12 cellular contexts compared by ENCODE assay signal in the genomic region with DNA sequence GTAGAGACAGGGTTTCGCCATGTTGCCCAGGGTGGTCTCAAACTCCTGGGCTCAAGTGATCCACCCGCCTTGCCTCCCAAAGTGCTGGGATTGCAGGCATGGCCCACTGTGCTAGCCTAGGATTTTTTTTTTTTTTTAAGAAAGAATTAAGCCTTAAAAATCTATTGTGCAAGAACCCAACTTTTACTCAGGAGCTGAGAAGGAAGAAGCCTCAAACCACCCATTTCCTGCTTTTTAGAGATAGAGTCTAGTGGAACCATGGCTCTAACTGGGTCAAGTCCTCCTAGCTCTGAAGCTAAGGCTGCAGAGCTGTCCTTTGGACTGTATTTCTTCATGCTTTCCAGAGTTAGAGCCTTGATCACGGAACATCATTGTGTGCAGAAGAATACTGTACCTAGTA. TPM values are rescaled to one million over a fixed set of nuclear protein-coding genes. Genes with fewer than 3 reads are reported as not detected.
DNase-seq lines count a peak whose midpoint lies in the region; ATAC-seq and TF ChIP-seq lines count a peak whose summit lies in the region.
"Had no signal": no experiment of that assay in that cellular context is flagged by ENCODE, and none has a peak within 500 bp of the region (broad histone marks: within the 10 kb centered on the region; RNA-seq: fewer than 3 reads in every experiment).

No MANE protein-coding gene starts in this region.

- H3K27me3 ChIP-seq in PC-3 (ENCODE audit: low read length), result no peaks in the 10 kb centered on the region

- no peaks in the 10 kb centered on the region for H3K9me3 ChIP-seq in PC-3 (ENCODE audit: low read length)
- H3K9me3 ChIP-seq: prostate gland had no signal

- H3K4me1 Mint-ChIP-seq in CD14-positive monocyte (peaks cover 42% of the 10 kb centered on the region), chondrocyte (ENCODE audit: low read depth) (peaks cover 16% of the 10 kb centered on the region), progenitor cell of endocrine pancreas (ENCODE audit: low read depth) (peaks cover 12% of the 10 kb centered on the region)

- H3K27me3 Mint-ChIP-seq in CD14-positive monocyte (ENCODE audit: low read depth in 3 of 3) (peaks cover 0 to 3% (median 0%) of the 10 kb centered on the region in 3 donors), chondrocyte (ENCODE audit: low read depth) (no peaks in the 10 kb centered on the region), progenitor cell of endocrine pancreas (no peaks in the 10 kb centered on the region)
- H3K27me3 Mint-ChIP-seq: stimulated activated naive CD8-positive, alpha-beta T cell treated with anti-CD3 and anti-CD28 coated beads, Interleukin-15, amount 100 ng/mL, for 72 hours had no signal

- no peaks in the 10 kb centered on the region for H3F3A ChIP-seq in PC-3 (ENCODE audit: low read length, unreplicated experiment)

- H3K9ac ChIP-seq in PC-3 (ENCODE audit: low read length), result no peak overlapping the region

- peaks cover 31% of the 10 kb centered on the region for H3K79me2 ChIP-seq in PC-3 (ENCODE audit: low read length)

- TF ChIP-seq CTCF in CD14-positive monocyte (IDR thresholded peaks at IDR 0.05), result no peak
- no peak for TF ChIP-seq CTCF in chondrocyte (IDR thresholded peaks at IDR 0.05)
- TF ChIP-seq CTCF in PC-3 (conservative IDR thresholded peaks at IDR 0.05; ENCODE audit: low read depth, low read length), result no peak
- no peak for TF ChIP-seq CTCF in progenitor cell of endocrine pancreas (IDR thresholded peaks at IDR 0.05; ENCODE audit: unreplicated experiment)

- peaks cover 9% of the 10 kb centered on the region for H3K36me3 ChIP-seq in PC-3 (ENCODE audit: low read depth, low read length)
- H3K36me3 ChIP-seq: prostate gland had no signal

- H3K36me3 Mint-ChIP-seq in CD14-positive monocyte (peaks cover 11 to 12% of the 10 kb centered on the region in 2 donors), chondrocyte (ENCODE audit: low read depth) (peaks cover 9% of the 10 kb centered on the region), progenitor cell of endocrine pancreas (ENCODE audit: insufficient read depth) (peaks cover 6% of the 10 kb centered on the region)

- no peak overlapping the region for H3K27ac ChIP-seq in PC-3 (ENCODE audit: low read length)
- H3K27ac ChIP-seq: prostate gland had no signal

- H3K9me3 Mint-ChIP-seq in CD14-positive monocyte (peaks cover 0 to 2% (median 0%) of the 10 kb centered on the region in 7 donors), chondrocyte (ENCODE audit: low read depth) (no peaks in the 10 kb centered on the region), progenitor cell of endocrine pancreas (ENCODE audit: low read depth) (no peaks in the 10 kb centered on the region)
- H3K9me3 Mint-ChIP-seq: stimulated activated naive CD8-positive, alpha-beta T cell treated with anti-CD3 and anti-CD28 coated beads, Interleukin-15, amount 100 ng/mL, for 72 hours had no signal

- DNase-seq in CD14-positive monocyte (ENCODE audit: low spot score), result no peak
- peak; percentile 69 for DNase-seq in GF-D8 (lab: John Stamatoyannopoulos, UW)
- DNase-seq in SIG-M5 treated with dmso at 0.1 percent for 504 hours (lab: John Stamatoyannopoulos, UW; ENCODE audit: unreplicated experiment), result peak; percentile 55
- DNase-seq in chondrocyte (ENCODE audit: low spot score), result no peak
- no peak for DNase-seq in PC-3
- DNase-seq in progenitor cell of endocrine pancreas (ENCODE audit: low spot score, unreplicated experiment), result no peak
- no peak for DNase-seq in NCI-H1694 treated with DMSO at 0.1 percent for 48 hours (lab: John Stamatoyannopoulos, UW)
- DNase-seq: hippocampal formation; NCI-H1417; stimulated activated naive CD8-positive, alpha-beta T cell treated with anti-CD3 and anti-CD28 coated beads, Interleukin-15, amount 100 ng/mL, for 72 hours had no signal

- no peak overlapping the region for H2AFZ ChIP-seq in PC-3 (ENCODE audit: low read length)

- no peaks in the 10 kb centered on the region for H4K20me1 ChIP-seq in PC-3 (ENCODE audit: low read length)

- H3K4me2 ChIP-seq in PC-3 (ENCODE audit: low read length), result no peak overlapping the region

- no peak overlapping the region for H3K4me3 ChIP-seq in PC-3 (ENCODE audit: low read length)
- H3K4me3 ChIP-seq: prostate gland had no signal

- H3K4me1 ChIP-seq in PC-3 (ENCODE audit: insufficient read depth, low read length), result peaks cover 6% of the 10 kb centered on the region; the same call in 1 of the 2 replicates
- H3K4me1 ChIP-seq: prostate gland had no signal

- H3K27ac Mint-ChIP-seq in CD14-positive monocyte (peak overlapping the region; percentile 57 to 94 (median 76)), chondrocyte (ENCODE audit: unreplicated experiment) (peak overlapping the region; percentile 45), progenitor cell of endocrine pancreas (no peak overlapping the region)

- CTCF ChIA-PET in PC-3 (lab: Charles Lee), result no interaction called here

- BruUV-seq in PC-3 (replicated peaks; lab: Mats Ljungman, UMichigan), result no TSS peak

- ATAC-seq in PC-3, result no peak
- no peak for ATAC-seq in SK-N-SH treated with all-trans-retinoic acid at 6 μM for 48 hours
- ATAC-seq: stimulated activated naive CD8-positive, alpha-beta T cell treated with anti-CD3 and anti-CD28 coated beads, Interleukin-15, amount 100 ng/mL, for 72 hours had no signal

- POLR2A ChIA-PET in PC-3 (lab: Charles Lee; ENCODE audit: unreplicated experiment), result interaction anchor here (0.6 kb wide), 1 partner anchor 198 kb away, joined by 3 read pairs; no protein-coding TSS in a partner anchor

- peak overlapping the region in 1 of 2 donors; percentile 43 for H3K4me3 Mint-ChIP-seq in CD14-positive monocyte
- H3K4me3 Mint-ChIP-seq in chondrocyte (ENCODE audit: unreplicated experiment), result no peak overlapping the region
- no peak overlapping the region for H3K4me3 Mint-ChIP-seq in progenitor cell of endocrine pancreas (ENCODE audit: low read depth)
- H3K4me3 Mint-ChIP-seq: stimulated activated naive CD8-positive, alpha-beta T cell treated with anti-CD3 and anti-CD28 coated beads, Interleukin-15, amount 100 ng/mL, for 72 hours had no signal

- intact Hi-C loops in CD14-positive monocyte (cut with micrococcal nuclease) (loop anchor here in 1 of 2 donors (5.0 kb wide), 1 partner anchor 66 kb away; the partner anchor contains the start of gene CTDSP2), PC-3 (cut with micrococcal nuclease) (no loop called here)

- H3K9me2 ChIP-seq in PC-3 (replicated peaks; ENCODE audit: low read length), result no peaks in the 10 kb centered on the region

TF ChIP-seq in SK-N-SH treated with all-trans-retinoic acid at 6 μM for 48 hours, 23 proteins besides CTCF, POLR2A, EP300 and RAD21 (continues in another document):
- TF ChIP-seq PPARA (CRISPR knock-in tag; IDR thresholded peaks at IDR 0.05; ENCODE audit: borderline replicate concordance), result no peak
- TF ChIP-seq ARNTL (CRISPR knock-in tag; IDR thresholded peaks at IDR 0.05; ENCODE audit: borderline replicate concordance, low read depth), result no peak
- TF ChIP-seq BACH2 (CRISPR knock-in tag; IDR thresholded peaks at IDR 0.05; ENCODE audit: borderline replicate concordance), result no peak
- no peak for TF ChIP-seq CSDC2 (CRISPR knock-in tag; IDR thresholded peaks at IDR 0.05)
- TF ChIP-seq ZNF8 (CRISPR knock-in tag; IDR thresholded peaks at IDR 0.05), result no peak
- no peak for TF ChIP-seq RARB (CRISPR knock-in tag; IDR thresholded peaks at IDR 0.05)
- TF ChIP-seq OSR1 (CRISPR knock-in tag; IDR thresholded peaks at IDR 0.05), result no peak
- TF ChIP-seq ESRRG (CRISPR knock-in tag; IDR thresholded peaks at IDR 0.05), result no peak
- no peak for TF ChIP-seq ZNF70 (CRISPR knock-in tag; IDR thresholded peaks at IDR 0.05)
- TF ChIP-seq, protein P1, sequence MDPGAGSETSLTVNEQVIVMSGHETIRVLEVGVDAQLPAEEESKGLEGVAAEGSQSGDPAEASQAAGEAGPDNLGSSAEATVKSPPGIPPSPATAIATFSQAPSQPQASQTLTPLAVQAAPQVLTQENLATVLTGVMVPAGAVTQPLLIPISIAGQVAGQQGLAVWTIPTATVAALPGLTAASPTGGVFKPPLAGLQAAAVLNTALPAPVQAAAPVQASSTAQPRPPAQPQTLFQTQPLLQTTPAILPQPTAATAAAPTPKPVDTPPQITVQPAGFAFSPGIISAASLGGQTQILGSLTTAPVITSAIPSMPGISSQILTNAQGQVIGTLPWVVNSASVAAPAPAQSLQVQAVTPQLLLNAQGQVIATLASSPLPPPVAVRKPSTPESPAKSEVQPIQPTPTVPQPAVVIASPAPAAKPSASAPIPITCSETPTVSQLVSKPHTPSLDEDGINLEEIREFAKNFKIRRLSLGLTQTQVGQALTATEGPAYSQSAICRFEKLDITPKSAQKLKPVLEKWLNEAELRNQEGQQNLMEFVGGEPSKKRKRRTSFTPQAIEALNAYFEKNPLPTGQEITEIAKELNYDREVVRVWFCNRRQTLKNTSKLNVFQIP (CRISPR knock-in tag; IDR thresholded peaks at IDR 0.05; ENCODE audit: borderline replicate concordance, low read depth), result no peak
- TF ChIP-seq TOX (CRISPR knock-in tag; IDR thresholded peaks at IDR 0.05; ENCODE audit: borderline replicate concordance), result no peak
- TF ChIP-seq ISL1 (CRISPR knock-in tag; IDR thresholded peaks at IDR 0.05), result no peak
- no peak for TF ChIP-seq TCF4 (CRISPR knock-in tag; IDR thresholded peaks at IDR 0.05; ENCODE audit: borderline replicate concordance)

RNA-seq across cellular contexts. Expression of gene TSFM, which starts 1.3 kb away (rescaled TPM):
- polyA plus RNA-seq in CD14-positive monocyte, result 10 to 100 TPM; 21.8 to 22.6 TPM
- total RNA-seq in chondrocyte (17.8 to 21.3 TPM (median 19.9 TPM) in 3 replicates), PC-3 (2014; rRNA removed) (55.8 and 63.0 TPM in 2 replicates), progenitor cell of endocrine pancreas (25.7 and 30.0 TPM in 2 replicates)

RNA-seq across cellular contexts. Expression of gene EEF1AKMT3, which starts 8.8 kb away (rescaled TPM):
- 1 to 10 TPM; 3.4 to 4.2 TPM for polyA plus RNA-seq in CD14-positive monocyte
- total RNA-seq in chondrocyte (13.0 to 14.8 TPM (median 13.6 TPM) in 3 replicates), PC-3 (2014; rRNA removed) (5.4 and 9.3 TPM in 2 replicates), progenitor cell of endocrine pancreas (5.6 and 6.7 TPM in 2 replicates)

RNA-seq across cellular contexts. Expression of gene METTL1, which starts 9.3 kb away (rescaled TPM):
- polyA plus RNA-seq in CD14-positive monocyte, result 1 to 10 TPM; 3.4 to 3.7 TPM
- total RNA-seq in chondrocyte (25.2 to 33.6 TPM (median 26.8 TPM) in 3 replicates), PC-3 (2014; rRNA removed) (25.2 and 29.8 TPM in 2 replicates), progenitor cell of endocrine pancreas (23.3 and 27.5 TPM in 2 replicates)

RNA-seq across cellular contexts. Expression of gene CYP27B1, which starts 14.4 kb away (rescaled TPM):
- polyA plus RNA-seq in CD14-positive monocyte, result not detected
- total RNA-seq in chondrocyte, result 2.1 to 3.2 TPM (median 2.3 TPM) in 3 replicates
- total RNA-seq in PC-3 (2014; rRNA removed), result 8.1 and 8.6 TPM in 2 replicates
- total RNA-seq in progenitor cell of endocrine pancreas, result 2.0 and 2.5 TPM in 2 replicates

RNA-seq across cellular contexts. Expression of gene MARCHF9, which starts 26.3 kb away (rescaled TPM):
- under 1 TPM; 0.14 to 0.23 TPM for polyA plus RNA-seq in CD14-positive monocyte
- total RNA-seq in chondrocyte (17.3 to 22.1 TPM (median 21.8 TPM) in 3 replicates), PC-3 (2014; rRNA removed) (9.3 and 13.4 TPM in 2 replicates), progenitor cell of endocrine pancreas (33.8 and 34.3 TPM in 2 replicates)

Comparison
In these comparisons a context has a peak if more than half of its experiments do, and no peak if none do; other contexts are left out.
1. DNase-seq: peak in GF-D8 (single experiment) and SIG-M5 treated with dmso at 0.1 percent for 504 hours (single experiment); none in CD14-positive monocyte (single experiment), chondrocyte (single experiment), PC-3 (single experiment), progenitor cell of endocrine pancreas (single experiment) and NCI-H1694 treated with DMSO at 0.1 percent for 48 hours (single experiment).